In the genomic region with DNA sequence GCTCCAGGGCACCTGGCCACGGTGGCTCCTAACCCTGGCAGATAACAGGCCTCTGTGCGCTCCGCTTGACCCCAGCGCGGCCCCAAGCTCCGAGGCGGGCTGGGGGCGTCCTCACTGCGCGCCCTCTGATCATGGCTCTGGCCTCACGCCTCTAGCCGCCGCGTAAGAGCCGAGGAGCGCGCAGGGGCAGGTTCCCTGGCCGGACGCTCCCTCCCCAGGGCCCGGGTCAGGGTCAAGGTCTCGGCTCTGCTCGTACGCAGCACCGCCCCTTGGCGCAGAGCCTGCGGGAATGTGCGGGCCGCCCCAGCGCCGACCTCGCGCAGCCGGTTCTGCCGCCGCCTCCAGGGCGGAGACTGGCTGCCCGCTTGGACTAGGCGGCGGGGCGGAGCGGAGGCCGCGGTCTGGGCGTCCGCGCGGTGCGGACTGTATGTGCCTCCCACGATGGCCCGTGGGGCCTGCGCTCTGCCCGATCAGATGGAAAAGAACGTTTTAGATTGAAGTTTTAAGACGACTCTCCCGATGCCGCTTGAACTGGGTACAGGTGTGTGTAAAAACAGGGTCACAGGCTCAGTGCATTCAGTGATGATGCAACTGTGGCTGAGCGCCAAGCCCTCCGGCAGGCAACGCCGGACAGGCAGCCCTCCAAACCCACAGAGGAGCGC, we compare ENCODE assay signal across 8 cellular contexts. TPM values are rescaled to one million over a fixed set of nuclear protein-coding genes. Genes with fewer than 3 reads are reported as not detected.
DNase-seq lines count a peak whose midpoint lies in the region; ATAC-seq and TF ChIP-seq lines count a peak whose summit lies in the region.

No MANE protein-coding gene starts in this region.

- TF ChIP-seq CTCF in C4-2B (conservative IDR thresholded peaks at IDR 0.05): no peak
- TF ChIP-seq CTCF in osteocyte (IDR thresholded peaks at IDR 0.05): no peak

- peak overlapping the region; percentile 33 for H3K4me3 ChIP-seq in MG63

- H3K27me3 ChIP-seq in MG63: no peaks in the 10 kb centered on the region

- peak overlapping the region; percentile 71 for H3K27ac ChIP-seq in C4-2B

- no peaks in the 10 kb centered on the region for H3K36me3 ChIP-seq in MG63

- peaks cover 18% of the 10 kb centered on the region for H3K4me1 Mint-ChIP-seq in activated naive CD8-positive, alpha-beta T cell treated with anti-CD3 and anti-CD28 coated beads for 36 hours
- peaks cover 20% of the 10 kb centered on the region for H3K4me1 Mint-ChIP-seq in osteocyte (ENCODE audit: unreplicated experiment)

- no peaks in the 10 kb centered on the region for H3K9me3 Mint-ChIP-seq in activated naive CD8-positive, alpha-beta T cell treated with anti-CD3 and anti-CD28 coated beads for 36 hours
- H3K9me3 Mint-ChIP-seq in osteocyte (ENCODE audit: unreplicated experiment): no peaks in the 10 kb centered on the region

- H3K36me3 Mint-ChIP-seq in activated naive CD8-positive, alpha-beta T cell treated with anti-CD3 and anti-CD28 coated beads for 36 hours: no peaks in the 10 kb centered on the region
- no peaks in the 10 kb centered on the region for H3K36me3 Mint-ChIP-seq in osteocyte (ENCODE audit: unreplicated experiment)

- peak; percentile 73 for DNase-seq in MG63
- peak; percentile 47 for DNase-seq in activated naive CD8-positive, alpha-beta T cell treated with anti-CD3 and anti-CD28 coated beads for 36 hours
- DNase-seq in cardiac septum (ENCODE audit: low spot score): peak; percentile 79
- peak; percentile 85 for DNase-seq in osteocyte (ENCODE audit: extremely low spot score, unreplicated experiment)
- no peak for DNase-seq in NCI-H2196 treated with DMSO at 0.1 percent for 48 hours (lab: John Stamatoyannopoulos, UW; ENCODE audit: unreplicated experiment)

- H3K9me3 ChIP-seq in MG63: no peaks in the 10 kb centered on the region

- ATAC-seq in GM19023 (IDR thresholded peaks at IDR 0.05; ENCODE audit: unreplicated experiment): peak; percentile 53
- no peak for ATAC-seq in HG03045 (IDR thresholded peaks at IDR 0.05; ENCODE audit: unreplicated experiment)

- H3K27ac Mint-ChIP-seq in activated naive CD8-positive, alpha-beta T cell treated with anti-CD3 and anti-CD28 coated beads for 36 hours: no peak overlapping the region
- no peak overlapping the region for H3K27ac Mint-ChIP-seq in osteocyte (ENCODE audit: unreplicated experiment)

- intact Hi-C loops in cardiac septum (cut with DNase I): no loop called here

- peak overlapping the region; percentile 73 for H3K4me3 Mint-ChIP-seq in activated naive CD8-positive, alpha-beta T cell treated with anti-CD3 and anti-CD28 coated beads for 36 hours
- peak overlapping the region; percentile 71 for H3K4me3 Mint-ChIP-seq in osteocyte (ENCODE audit: unreplicated experiment)

- H3K27me3 Mint-ChIP-seq in activated naive CD8-positive, alpha-beta T cell treated with anti-CD3 and anti-CD28 coated beads for 36 hours: peaks cover 81% of the 10 kb centered on the region
- H3K27me3 Mint-ChIP-seq in osteocyte (ENCODE audit: unreplicated experiment): peaks cover 13% of the 10 kb centered on the region

RNA-seq across cellular contexts. Expression of gene CHST14, which starts 40.8 kb away (rescaled TPM):
- 12.4 and 12.5 TPM in 2 replicates for total RNA-seq in MG63 (2014; rRNA removed; shearing (Covaris generic); ENCODE audit: low replicate concordance)
- 1 to 10 TPM; 5.7 to 7.1 TPM for total RNA-seq in activated naive CD8-positive, alpha-beta T cell treated with anti-CD3 and anti-CD28 coated beads for 36 hours
- total RNA-seq in cardiac septum: 8.4 TPM
- 46.4 and 48.8 TPM in 2 replicates for total RNA-seq in osteocyte

RNA-seq across cellular contexts. Expression of gene CCDC32, which starts 53.2 kb away (rescaled TPM):
- total RNA-seq in MG63 (2014; rRNA removed; shearing (Covaris generic); ENCODE audit: low replicate concordance): 9.3 and 59.4 TPM in 2 replicates
- 10 to 100 TPM; 21.3 to 27.3 TPM for total RNA-seq in activated naive CD8-positive, alpha-beta T cell treated with anti-CD3 and anti-CD28 coated beads for 36 hours
- 21.3 TPM for total RNA-seq in cardiac septum
- 23.9 and 28.3 TPM in 2 replicates for total RNA-seq in osteocyte

RNA-seq across cellular contexts. Expression of gene RPUSD2, which starts 57.5 kb away (rescaled TPM):
- total RNA-seq in MG63 (2014; rRNA removed; shearing (Covaris generic); ENCODE audit: low replicate concordance): 11.9 and 12.6 TPM in 2 replicates
- 10 to 100 TPM; 22.9 to 26.1 TPM for total RNA-seq in activated naive CD8-positive, alpha-beta T cell treated with anti-CD3 and anti-CD28 coated beads for 36 hours
- total RNA-seq in cardiac septum (8.7 TPM), osteocyte (9.6 and 11.7 TPM in 2 replicates)
